8 cellular contexts compared by ENCODE assay signal in the genomic region with DNA sequence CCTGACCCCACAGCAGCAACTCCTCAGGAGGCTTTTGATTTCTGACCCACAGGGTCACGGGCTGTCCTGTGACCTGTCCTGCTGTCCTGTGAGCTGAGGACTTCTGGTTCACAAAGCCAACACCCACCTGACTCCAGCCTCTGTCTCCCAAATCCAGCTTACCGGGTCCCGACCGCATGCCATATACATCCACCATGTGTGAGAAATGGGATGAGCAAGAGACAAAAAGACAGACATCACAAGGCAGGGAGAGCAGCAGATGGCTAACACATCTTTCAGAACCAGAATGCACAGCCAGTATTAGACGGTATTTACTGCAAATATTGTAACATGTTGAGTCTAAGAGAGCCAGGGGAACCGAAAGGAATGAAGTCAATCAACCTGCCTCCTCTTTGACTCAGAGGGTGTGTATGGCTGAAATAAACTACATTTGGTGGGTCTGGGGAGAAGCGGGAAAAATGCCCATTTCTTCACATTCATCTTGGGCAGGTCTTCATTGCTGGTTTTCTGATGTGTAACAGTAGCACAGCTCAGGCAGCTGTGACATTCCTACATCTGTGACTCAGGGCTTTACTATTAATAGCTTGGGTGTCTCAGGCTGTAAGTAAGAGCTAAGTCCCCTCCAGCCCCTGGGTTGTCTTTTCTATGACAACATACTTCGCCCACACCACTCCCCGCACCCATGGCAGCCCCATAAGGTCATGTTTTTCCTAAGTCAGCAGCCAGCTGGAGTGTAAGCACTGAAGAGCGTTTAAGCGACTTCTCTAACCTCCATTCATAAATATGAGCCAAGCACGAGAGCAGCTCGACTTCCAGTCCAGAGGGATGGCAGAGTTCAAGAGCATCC. TPM values are rescaled to one million over a fixed set of nuclear protein-coding genes. Genes with fewer than 3 reads are reported as not detected.
DNase-seq lines count a peak whose midpoint lies in the region; ATAC-seq and TF ChIP-seq lines count a peak whose summit lies in the region.

No MANE protein-coding gene starts in this region.

- no peak for TF ChIP-seq CTCF in epithelial cell of esophagus (IDR thresholded peaks at IDR 0.05; ENCODE audit: insufficient read depth, low read depth, low read length, missing control alignments)

- peak overlapping the region in 6 of 8 donors; percentile 6 to 77 (median 38) for H3K4me3 Mint-ChIP-seq in naive B cell

- no peak overlapping the region for H3K4me3 ChIP-seq in epithelial cell of esophagus (ENCODE audit: low read length)

- no peaks in the 10 kb centered on the region for H3K9me3 Mint-ChIP-seq in naive B cell

- H3K36me3 Mint-ChIP-seq in naive B cell: no peaks in the 10 kb centered on the region

- peak overlapping the region in 2 of 6 donors; percentile 26 to 71 for H3K27ac Mint-ChIP-seq in naive B cell

- DNase-seq in DMS 273 (lab: John Stamatoyannopoulos, UW; ENCODE audit: unreplicated experiment) (peak; percentile 58), DMS 273 treated with DMSO at 0.1 percent for 48 hours (lab: John Stamatoyannopoulos, UW) (no peak), NCI-H510A (lab: John Stamatoyannopoulos, UW) (peak; percentile 29), epithelial cell of esophagus (ENCODE audit: low read depth) (peak; percentile 78), naive B cell (no peak), GOT3 (lab: John Stamatoyannopoulos, UW) (no peak)

- H3K4me1 Mint-ChIP-seq in naive B cell: peaks cover 18 to 25% (median 18%) of the 10 kb centered on the region in 3 donors

- H3K27me3 Mint-ChIP-seq in naive B cell: peaks cover 49 to 66% (median 52%) of the 10 kb centered on the region in 3 donors

- ATAC-seq in naive B cell (ENCODE audit: low read depth in 2 of 2) (no peak), GM19452 (IDR thresholded peaks at IDR 0.05; ENCODE audit: unreplicated experiment) (no peak), HG03521 (IDR thresholded peaks at IDR 0.05; ENCODE audit: unreplicated experiment) (no peak)

RNA-seq across cellular contexts. Expression of a gene that starts 25.0 kb away (rescaled TPM):
- 100 to 1,000 TPM; 111 to 154 (median 143) TPM for polyA plus RNA-seq in naive B cell (ENCODE audit: low read depth in 6 of 6)

Comparison
In these comparisons a context has a peak if more than half of its experiments do, and no peak if none do; other contexts are left out.
1. DNase-seq: peak in DMS 273 (single experiment), NCI-H510A (single experiment) and epithelial cell of esophagus (single experiment); none in DMS 273 treated with DMSO at 0.1 percent for 48 hours (single experiment), naive B cell (single experiment) and GOT3 (single experiment).